Comparison of ENCODE assay signal across 27 cellular contexts in the genomic region with DNA sequence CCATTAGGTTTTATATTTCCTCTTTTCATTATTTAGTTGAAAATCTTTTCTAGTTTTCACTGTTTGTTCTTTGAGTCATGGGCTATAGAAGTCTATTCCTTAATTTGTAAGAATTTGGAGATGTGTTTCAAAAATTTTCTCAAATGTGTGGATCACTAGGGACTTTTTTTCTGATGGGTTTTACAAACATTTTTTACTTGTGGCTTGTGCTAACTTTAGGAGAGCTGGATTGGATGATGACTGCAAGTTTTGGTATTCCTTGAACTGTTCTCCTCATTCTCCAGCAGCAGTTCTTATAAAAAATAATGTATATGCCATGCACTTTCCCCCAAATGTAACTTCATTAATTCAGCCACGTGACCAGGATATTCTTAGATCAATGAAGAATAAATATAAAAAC.
"Had no signal": no experiment of that assay in that cellular context is flagged by ENCODE, and none has a peak within 500 bp of the region (broad histone marks: within the 10 kb centered on the region; RNA-seq: fewer than 3 reads in every experiment).

No MANE protein-coding gene starts in this region.

- H3K9me3 ChIP-seq: gastroesophageal sphincter, heart left ventricle, left lung, mucosa of descending colon, ovary, psoas muscle, sigmoid colon, spleen, transverse colon, upper lobe of right lung, uterus had no signal

- DNase-seq: dorsolateral prefrontal cortex; effector CD4-positive, alpha-beta T cell; endodermal cell; foreskin keratinocyte; heart left ventricle; hippocampal formation; left cardiac atrium; left lung; mesenchymal stem cell; mucosa of descending colon; naive B cell; ovary; posterior cingulate gyrus; psoas muscle; right cardiac atrium; sigmoid colon; spleen; stimulated activated CD4-positive, alpha-beta T cell treated with anti-CD3 and anti-CD28 coated beads, Interleukin-4, amount 100 ng/mL, for 4 hours; stimulated activated naive CD8-positive, alpha-beta T cell treated with anti-CD3 and anti-CD28 coated beads, Interleukin-15, Interleukin-2, amounts not matched to agents 100 U/mL and 50 U/mL, for 24 hours; transverse colon; upper lobe of right lung; uterus had no signal

- H3K4me1 ChIP-seq: foreskin keratinocyte, gastroesophageal sphincter, heart left ventricle, left lung, psoas muscle, sigmoid colon, spleen, transverse colon, upper lobe of right lung, uterus had no signal

- H3K27ac ChIP-seq: dorsolateral prefrontal cortex, epithelial cell of prostate, foreskin keratinocyte, gastroesophageal sphincter, heart left ventricle, left lung, ovary, psoas muscle, sigmoid colon, spleen, transverse colon, upper lobe of right lung, uterus had no signal

- H3K36me3 ChIP-seq: gastroesophageal sphincter, heart left ventricle, left lung, ovary, sigmoid colon, spleen, transverse colon, upper lobe of right lung, uterus had no signal

- H3K27me3 ChIP-seq: foreskin keratinocyte, gastroesophageal sphincter, left lung, ovary, sigmoid colon, spleen, transverse colon, upper lobe of right lung, uterus had no signal

- ATAC-seq: esophagus mucosa; foreskin keratinocyte; gastroesophageal sphincter; heart left ventricle; left cardiac atrium; left lung; mucosa of descending colon; natural killer cell treated with Interleukin-12 subunit alpha and Interleukin-12 subunit beta and Interleukin-15 and Interleukin-18, amount 100 ng/mL, for 72 hours; psoas muscle; right cardiac atrium; stimulated activated memory B cell treated with anti-CD40 and anti-IgM and Interleukin-4, amounts not matched to agents 10 μg/mL and 1 μg/mL and 100 μg/mL, for 72 hours; stimulated activated naive CD8-positive, alpha-beta T cell treated with anti-CD3 and anti-CD28 coated beads, Interleukin-15, Interleukin-2, amounts not matched to agents 100 U/mL and 50 U/mL, for 24 hours; upper lobe of right lung had no signal

- H3K4me3 ChIP-seq: dorsolateral prefrontal cortex, gastroesophageal sphincter, heart left ventricle, left lung, mucosa of descending colon, ovary, psoas muscle, sigmoid colon, spleen, transverse colon, upper lobe of right lung, uterus had no signal
